In genomic region chr18:12458761-12459160, GRCh38 we compare ENCODE assay signal across 19 cellular contexts.
"Had no signal": no experiment of that assay in that cellular context is flagged by ENCODE, and none has a peak within 500 bp of the region (broad histone marks: within the 10 kb centered on the region; RNA-seq: fewer than 3 reads in every experiment).

No MANE protein-coding gene starts in this region.

- H3K4me3 Mint-ChIP-seq: activated CD4-positive, alpha-beta memory T cell treated with anti-CD3 and anti-CD28 coated beads for 36 hours; activated CD4-positive, alpha-beta T cell treated with anti-CD3 and anti-CD28 coated beads for 36 hours; activated naive CD8-positive, alpha-beta T cell treated with anti-CD3 and anti-CD28 coated beads, Interleukin-2, amount 50 U/mL, for 24 hours; activated T-helper 17 cell treated with anti-CD3 and anti-CD28 coated beads, Interleukin-2, amount 50 U/mL, for 72 hours; nephron progenitor cell had no signal

- H3K36me3 Mint-ChIP-seq: activated CD4-positive, alpha-beta memory T cell treated with anti-CD3 and anti-CD28 coated beads for 36 hours had no signal

- DNase-seq: activated CD4-positive, alpha-beta memory T cell treated with anti-CD3 and anti-CD28 coated beads for 36 hours; activated CD4-positive, alpha-beta T cell treated with anti-CD3 and anti-CD28 coated beads for 36 hours; activated naive CD4-positive, alpha-beta T cell treated with Interleukin-2 at 50 U/mL for 16 hours; activated naive CD8-positive, alpha-beta T cell treated with anti-CD3 and anti-CD28 coated beads, Interleukin-2, amount 50 U/mL, for 24 hours; activated T-cell treated with anti-CD3 and anti-CD28 coated beads, Interleukin-2, amount 50 U/mL, for 1 hour; aorta; effector CD8-positive, alpha-beta T cell; midbrain; nephron progenitor cell; stimulated activated CD4-positive, alpha-beta T cell treated with anti-CD3 and anti-CD28 coated beads, Interleukin-12 subunit alpha, Interleukin-12 subunit beta, amount 100 ng/mL, for 4 hours; stimulated activated CD4-positive, alpha-beta T cell treated with anti-CD3 and anti-CD28 coated beads, Interleukin-1b, Interleukin-23, amount 100 ng/mL, for 48 hours; stimulated activated CD8-positive, alpha-beta memory T cell treated with anti-CD3 and anti-CD28 coated beads, Interleukin-4, amount 100 ng/mL, for 48 hours; stimulated activated naive CD4-positive, alpha-beta T cell; T-helper 2 cell had no signal

- H3K27ac ChIP-seq: coronary artery, VCaP had no signal

- ATAC-seq: activated CD4-positive, alpha-beta T cell treated with anti-CD3 and anti-CD28 coated beads for 36 hours; activated naive CD8-positive, alpha-beta T cell treated with anti-CD3 and anti-CD28 coated beads, Interleukin-2, amount 50 U/mL, for 24 hours; activated T-helper 17 cell treated with anti-CD3 and anti-CD28 coated beads, Interleukin-2, amount 50 U/mL, for 72 hours; left lobe of liver had no signal

- H3K27ac Mint-ChIP-seq: activated CD4-positive, alpha-beta memory T cell treated with anti-CD3 and anti-CD28 coated beads for 36 hours; activated CD4-positive, alpha-beta T cell treated with anti-CD3 and anti-CD28 coated beads for 36 hours; activated naive CD8-positive, alpha-beta T cell treated with anti-CD3 and anti-CD28 coated beads, Interleukin-2, amount 50 U/mL, for 24 hours; activated T-helper 17 cell treated with anti-CD3 and anti-CD28 coated beads, Interleukin-2, amount 50 U/mL, for 72 hours; nephron progenitor cell had no signal

- H3K4me3 ChIP-seq: coronary artery, lung had no signal

- H3K27me3 Mint-ChIP-seq: activated CD4-positive, alpha-beta memory T cell treated with anti-CD3 and anti-CD28 coated beads for 36 hours; activated CD4-positive, alpha-beta T cell treated with anti-CD3 and anti-CD28 coated beads for 36 hours; activated naive CD8-positive, alpha-beta T cell treated with anti-CD3 and anti-CD28 coated beads, Interleukin-2, amount 50 U/mL, for 24 hours; activated T-helper 17 cell treated with anti-CD3 and anti-CD28 coated beads, Interleukin-2, amount 50 U/mL, for 72 hours had no signal

- H3K9me3 Mint-ChIP-seq: activated CD4-positive, alpha-beta memory T cell treated with anti-CD3 and anti-CD28 coated beads for 36 hours; activated naive CD8-positive, alpha-beta T cell treated with anti-CD3 and anti-CD28 coated beads, Interleukin-2, amount 50 U/mL, for 24 hours; activated T-helper 17 cell treated with anti-CD3 and anti-CD28 coated beads, Interleukin-2, amount 50 U/mL, for 72 hours; nephron progenitor cell had no signal

- H3K4me1 Mint-ChIP-seq: activated CD4-positive, alpha-beta T cell treated with anti-CD3 and anti-CD28 coated beads for 36 hours; activated naive CD8-positive, alpha-beta T cell treated with anti-CD3 and anti-CD28 coated beads, Interleukin-2, amount 50 U/mL, for 24 hours; activated T-helper 17 cell treated with anti-CD3 and anti-CD28 coated beads, Interleukin-2, amount 50 U/mL, for 72 hours had no signal
